In genomic region chr10:23442936-23443335, GRCh38 we compare ENCODE assay signal across 11 cellular contexts. TPM values are rescaled to one million over a fixed set of nuclear protein-coding genes. Genes with fewer than 3 reads are reported as not detected.
DNase-seq lines count a peak whose midpoint lies in the region; ATAC-seq, FAIRE-seq and TF ChIP-seq lines count a peak whose summit lies in the region.
"Had no signal": no experiment of that assay in that cellular context is flagged by ENCODE, and none has a peak within 500 bp of the region (broad histone marks: within the 10 kb centered on the region; RNA-seq: fewer than 3 reads in every experiment).

No MANE protein-coding gene starts in this region.

- TF ChIP-seq EP300 in HepG2 (IDR thresholded peaks at IDR 0.05; ENCODE audit: low read depth in 2 of 2, low read length in 2 of 2) = no peak
- no peak for TF ChIP-seq EP300 in HepG2 (CRISPR knock-in tag; IDR thresholded peaks at IDR 0.05; ENCODE audit: borderline replicate concordance)
- TF ChIP-seq EP300 in sigmoid colon (IDR thresholded peaks at IDR 0.05) = no peak

- TF ChIP-seq RAD21 in HepG2 (CRISPR knock-in tag; IDR thresholded peaks at IDR 0.05) = no peak

- FAIRE-seq in HepG2 (lab: Jason Lieb, UNC) = no peak
- FAIRE-seq: endometrium had no signal

- POLR2A ChIA-PET in CD4-positive, alpha-beta memory T cell (lab: Charles Lee; ENCODE audit: partially characterized antibody) = no interaction called here
- POLR2A ChIA-PET in HepG2 (lab: Yijun Ruan, JAX) = no interaction called here

- no peak for TF ChIP-seq CTCF in mammary epithelial cell (conservative IDR thresholded peaks at IDR 0.05 in 1 of 2, IDR thresholded peaks at IDR 0.05 in 1 of 2; ENCODE audit: extremely low read depth in 1 of 2, insufficient read depth in 1 of 2, low read depth in 1 of 2, low read length in 2 of 2)
- TF ChIP-seq CTCF in nephron (IDR thresholded peaks at IDR 0.05; ENCODE audit: unreplicated experiment in 3 of 3) = no peak
- TF ChIP-seq CTCF in HepG2 (CRISPR knock-in tag; IDR thresholded peaks at IDR 0.05) = no peak
- TF ChIP-seq CTCF in sigmoid colon (IDR thresholded peaks at IDR 0.05) = no peak

- peak overlapping the region; percentile 30 for H3K4me2 ChIP-seq in mammary epithelial cell (ENCODE audit: insufficient read depth, low read depth, low read length)
- no peak overlapping the region for H3K4me2 ChIP-seq in HepG2 (ENCODE audit: low read depth, low read length)

- no peak for ATAC-seq in HepG2

- DNase-seq in CD4-positive, alpha-beta memory T cell = no peak
- DNase-seq in mammary epithelial cell (peak; percentile 39), HepG2 (ENCODE audit: low spot score) (no peak), sigmoid colon (no peak), middle frontal gyrus (ENCODE audit: extremely low spot score, low spot score) (no peak)
- DNase-seq: NCI-H2029; SHP77 treated with DMSO at 0.1 percent for 48 hours; stimulated activated CD4-positive, alpha-beta T cell treated with anti-CD3 and anti-CD28 coated beads, Interleukin-12 subunit alpha, Interleukin-12 subunit beta, amount 100 ng/mL, for 4 hours had no signal

- H3K9ac ChIP-seq in mammary epithelial cell (ENCODE audit: insufficient read depth, low read length) = no peak overlapping the region
- no peak overlapping the region for H3K9ac ChIP-seq in HepG2 (ENCODE audit: insufficient read depth, low read depth, low read length)

- no TSS peak for BruUV-seq in mammary epithelial cell (replicated peaks; lab: Mats Ljungman, UMichigan)
- no TSS peak for BruUV-seq in HepG2 (replicated peaks; lab: Mats Ljungman, UMichigan)

- no peaks in the 10 kb centered on the region for H3K27me3 ChIP-seq in CD4-positive, alpha-beta memory T cell (ENCODE audit: insufficient read depth, low read length)
- H3K27me3 ChIP-seq in mammary epithelial cell (ENCODE audit: insufficient read depth, low read length) (no peaks in the 10 kb centered on the region), HepG2 (ENCODE audit: control insufficient read depth in 1 of 2, insufficient read depth in 2 of 2, low read length in 2 of 2) (no peaks in the 10 kb centered on the region), sigmoid colon (no peaks in the 10 kb centered on the region)

- no peaks in the 10 kb centered on the region for H3K36me3 ChIP-seq in CD4-positive, alpha-beta memory T cell (ENCODE audit: insufficient read depth, low read length)
- no peaks in the 10 kb centered on the region for H3K36me3 ChIP-seq in mammary epithelial cell (ENCODE audit: insufficient read depth, low read length)
- H3K36me3 ChIP-seq in HepG2 (replicated peaks in 1 of 2; ENCODE audit: control insufficient read depth in 1 of 2, insufficient read depth in 2 of 2, low read length in 2 of 2) = no peaks in the 10 kb centered on the region
- H3K36me3 ChIP-seq in sigmoid colon = peaks cover 0 to 7% (median 2%) of the 10 kb centered on the region in 4 donors

- H2AFZ ChIP-seq in mammary epithelial cell (ENCODE audit: low read depth, low read length) (no peak overlapping the region), HepG2 (ENCODE audit: low read length) (no peak overlapping the region)

- peaks cover 54% of the 10 kb centered on the region for H3K4me1 ChIP-seq in CD4-positive, alpha-beta memory T cell (ENCODE audit: insufficient read depth, low read length)
- H3K4me1 ChIP-seq in mammary epithelial cell (ENCODE audit: insufficient read depth, low read length) = peaks cover 14% of the 10 kb centered on the region
- H3K4me1 ChIP-seq in HepG2 (ENCODE audit: insufficient read depth, low read length) = peaks cover 20% of the 10 kb centered on the region
- peaks cover 0 to 35% (median 31%) of the 10 kb centered on the region in 4 donors for H3K4me1 ChIP-seq in sigmoid colon

- intact Hi-C loops in CD4-positive, alpha-beta memory T cell (cut with micrococcal nuclease) = loop anchor here (5.0 kb wide), 1 partner anchor 1441 kb away; the partner anchor contains the start of gene DNAJC1
- intact Hi-C loops in mammary epithelial cell (cut with micrococcal nuclease) (loop anchor here (2.0 to 5.0 kb wide), 2 partner anchors 74 to 118 kb away; no protein-coding TSS in a partner anchor), HepG2 (cut with micrococcal nuclease; ENCODE audit: unreplicated experiment) (no loop called here), sigmoid colon (cut with DNase I) (loop anchor here (5.0 to 10.0 kb wide), 2 partner anchors 1272 to 1441 kb away; partner anchors contain the start of gene DNAJC1)

- H3K27me3 Mint-ChIP-seq in CD4-positive, alpha-beta memory T cell = no peaks in the 10 kb centered on the region
- H3K27me3 Mint-ChIP-seq in IgD-negative memory B cell = no peaks in the 10 kb centered on the region
- H3K27me3 Mint-ChIP-seq in nephron (ENCODE audit: low read depth) = no peaks in the 10 kb centered on the region

- CTCF ChIA-PET in CD4-positive, alpha-beta memory T cell (lab: Charles Lee; ENCODE audit: partially characterized antibody) = interaction anchor here (0.9 kb wide), 1 partner anchor 102 kb away, joined by 3 read pairs; no protein-coding TSS in a partner anchor
- CTCF ChIA-PET in mammary epithelial cell (lab: Charles Lee; ENCODE audit: low non-redundant PET) (no interaction called here), HepG2 (lab: Yijun Ruan, JAX; ENCODE audit: low intra/inter-chr PET ratio, low total read pairs) (no interaction called here)

- TF ChIP-seq POLR2A in HepG2 (IDR thresholded peaks at IDR 0.05; ENCODE audit: insufficient read depth in 1 of 2, low read depth in 2 of 2, low read length in 2 of 2) (no peak), sigmoid colon (IDR thresholded peaks at IDR 0.05) (no peak)

- no peak overlapping the region for H3K4me3 ChIP-seq in CD4-positive, alpha-beta memory T cell (ENCODE audit: low read length in 2 of 2)
- no peak overlapping the region for H3K4me3 ChIP-seq in mammary epithelial cell (replicated peaks in 1 of 3; ENCODE audit: insufficient read depth in 1 of 3, low read depth in 2 of 3, low read length in 3 of 3)
- no peak overlapping the region for H3K4me3 ChIP-seq in HepG2 (replicated peaks in 1 of 3; ENCODE audit: insufficient read depth in 1 of 3, low read depth in 2 of 3, low read length in 3 of 3)
- no peak overlapping the region for H3K4me3 ChIP-seq in sigmoid colon

- peak overlapping the region in 3 of 7 donors; percentile 52 to 95 (median 55) for H3K27ac Mint-ChIP-seq in CD4-positive, alpha-beta memory T cell
- H3K27ac Mint-ChIP-seq in IgD-negative memory B cell (peak overlapping the region in 2 of 3 donors; percentile 67 to 90), nephron (no peak overlapping the region)

- H3K4me1 Mint-ChIP-seq in CD4-positive, alpha-beta memory T cell = peaks cover 36 to 54% (median 46%) of the 10 kb centered on the region in 4 donors
- peaks cover 22 to 39% (median 36%) of the 10 kb centered on the region in 3 donors for H3K4me1 Mint-ChIP-seq in IgD-negative memory B cell
- H3K4me1 Mint-ChIP-seq in nephron = peaks cover 34% of the 10 kb centered on the region

- H3K79me2 ChIP-seq in mammary epithelial cell (ENCODE audit: insufficient read depth, low read length) (peaks cover 29% of the 10 kb centered on the region), HepG2 (ENCODE audit: insufficient read depth, low read length) (peaks cover 2% of the 10 kb centered on the region)

- peak overlapping the region; percentile 20 to 95 (median 78) for H3K4me3 Mint-ChIP-seq in CD4-positive, alpha-beta memory T cell
- peak overlapping the region; percentile 65 to 96 (median 95) for H3K4me3 Mint-ChIP-seq in IgD-negative memory B cell
- peak overlapping the region; percentile 35 to 47 (median 44) for H3K4me3 Mint-ChIP-seq in nephron

- WGBS in mammary epithelial cell (ENCODE audit: low coverage, missing lambda C conversion rate) = 0% methylated on average over 2 of the region's 2 CpGs
- WGBS in HepG2 (ENCODE audit: low lambda C conversion rate) = 81% methylated on average over 2 of the region's 2 CpGs
- WGBS in sigmoid colon, 2 donors = 61 to 66% methylated on average over 2 of the region's 2 CpGs

- in situ Hi-C loops in mammary epithelial cell (cut with MboI; ENCODE audit: low sequenced_read_pairs in 2 of 2) = no loop called here
- in situ Hi-C loops in HepG2 (cut with HindIII; ENCODE audit: extremely low pct_ligation_motif_present, low pct_unique_long_range_greater_than_20kb) = no loop called here

- dilution Hi-C loops in mammary epithelial cell (cut with HindIII; ENCODE audit: low sequenced_read_pairs) = no loop called here

- H3K9me3 Mint-ChIP-seq in CD4-positive, alpha-beta memory T cell = peaks cover 0 to 2% (median 0%) of the 10 kb centered on the region in 8 donors
- H3K9me3 Mint-ChIP-seq in IgD-negative memory B cell (no peaks in the 10 kb centered on the region), nephron (no peaks in the 10 kb centered on the region)

- H3K27ac ChIP-seq in CD4-positive, alpha-beta memory T cell (ENCODE audit: low read depth, low read length) = no peak overlapping the region
- H3K27ac ChIP-seq in mammary epithelial cell (ENCODE audit: insufficient read depth, low read depth, low read length) (no peak overlapping the region), HepG2 (ENCODE audit: extremely low read length, insufficient read depth, low read length) (no peak overlapping the region), sigmoid colon (no peak overlapping the region)

- H4K20me1 ChIP-seq in mammary epithelial cell (ENCODE audit: insufficient read depth, low read length) (no peaks in the 10 kb centered on the region), HepG2 (ENCODE audit: insufficient read depth, low read length) (no peaks in the 10 kb centered on the region)

- peaks cover 4 to 33% of the 10 kb centered on the region in 2 donors for H3K36me3 Mint-ChIP-seq in CD4-positive, alpha-beta memory T cell
- peaks cover 4% of the 10 kb centered on the region for H3K36me3 Mint-ChIP-seq in IgD-negative memory B cell
- H3K36me3 Mint-ChIP-seq in nephron (ENCODE audit: low read depth) = peaks cover 9% of the 10 kb centered on the region

- H3K9me3 ChIP-seq in CD4-positive, alpha-beta memory T cell (ENCODE audit: control insufficient read depth in 1 of 2, low read length in 2 of 2) = no peaks in the 10 kb centered on the region
- H3K9me3 ChIP-seq in mammary epithelial cell (replicated peaks; ENCODE audit: insufficient read depth, low read length) = no peaks in the 10 kb centered on the region
- no peaks in the 10 kb centered on the region for H3K9me3 ChIP-seq in HepG2 (ENCODE audit: low read length)
- H3K9me3 ChIP-seq in sigmoid colon = no peaks in the 10 kb centered on the region

RNA-seq across cellular contexts. Expression of gene OTUD1, which starts 4.1 kb away (rescaled TPM):
- total RNA-seq in CD4-positive, alpha-beta memory T cell = 10 to 100 TPM; 36.2 to 37.7 TPM
- polyA plus RNA-seq in CD4-positive, alpha-beta memory T cell = 10 to 100 TPM in 1 of 2 donors, 1 to 10 TPM in 1; 6.5 to 17.4 TPM
- 16.4 TPM for polyA plus RNA-seq in IgD-negative memory B cell
- 10 to 100 TPM in 1 of 2 donors, 1 to 10 TPM in 1; 9.6 to 12.0 TPM for total RNA-seq in mammary epithelial cell
- 2.2 TPM for polyA plus RNA-seq in mammary epithelial cell
- 1.2 TPM for polyA minus RNA-seq in mammary epithelial cell
- 1.2 and 1.3 TPM in 2 replicates for total RNA-seq in HepG2 (2016; rRNA removed; fragmentation: Illumina TruSeq; extraction: Trizol)
- 0.10 and 0.18 TPM in 2 replicates for total RNA-seq in HepG2 (2016; cell fraction: cytosol; rRNA removed; fragmentation: Illumina TruSeq; extraction: Trizol; ENCODE audit: low read depth)
- total RNA-seq in HepG2 (2016; cell fraction: insoluble cytoplasmic fraction; rRNA removed; fragmentation: Illumina TruSeq; extraction: Trizol) = 1.3 TPM in 2 replicates
- total RNA-seq in HepG2 (2016; cell fraction: membrane; rRNA removed; fragmentation: Illumina TruSeq; extraction: Trizol) = 1.00 and 1.5 TPM in 2 replicates
- total RNA-seq in HepG2 (2016; cell fraction: nucleus; rRNA removed; fragmentation: Illumina TruSeq; extraction: Trizol) = 1.8 and 3.3 TPM in 2 replicates
- 1.4 and 1.6 TPM in 2 replicates for polyA plus RNA-seq in HepG2 (2011; rRNA removed)
- 0.90 and 1.2 TPM in 2 replicates for polyA plus RNA-seq in HepG2 (2011; cell fraction: cytosol; rRNA removed)
- polyA plus RNA-seq in HepG2 (2011; cell fraction: nucleus; rRNA removed) = 0.95 and 1.1 TPM in 2 replicates
- polyA plus RNA-seq in HepG2 (2012) = 3.4 and 3.5 TPM in 2 replicates
- polyA plus RNA-seq in HepG2 (2016; cell fraction: cytosol; fragmentation: Illumina TruSeq; extraction: Trizol; ENCODE audit: low read depth) = 0.28 and 0.36 TPM in 2 replicates
- polyA plus RNA-seq in HepG2 (2016; cell fraction: insoluble cytoplasmic fraction; fragmentation: Illumina TruSeq; extraction: Trizol; ENCODE audit: low read depth) = 1.7 and 2.0 TPM in 2 replicates
- 0.70 and 1.1 TPM in 2 replicates for polyA plus RNA-seq in HepG2 (2016; cell fraction: membrane; fragmentation: Illumina TruSeq; extraction: Trizol; ENCODE audit: low read depth)
- polyA plus RNA-seq in HepG2 (2016; cell fraction: nucleus; fragmentation: Illumina TruSeq; extraction: Trizol; ENCODE audit: insufficient read depth, low read depth) = 2.5 TPM in 2 replicates
- polyA minus RNA-seq in HepG2 (2011; rRNA and poly(A)+ RNA removed; ENCODE audit: low replicate concordance) = 1.9 and 5.2 TPM in 2 replicates
- 1.5 and 1.7 TPM in 2 replicates for polyA minus RNA-seq in HepG2 (2011; cell fraction: cytosol; rRNA and poly(A)+ RNA removed)
- 2.8 and 3.7 TPM in 2 replicates for polyA minus RNA-seq in HepG2 (2011; cell fraction: nucleus; rRNA and poly(A)+ RNA removed)
- total RNA-seq in sigmoid colon = 10 to 100 TPM in 3 of 4 donors, 1 to 10 TPM in 1; 8.8 to 15.5 (median 12.4) TPM
- polyA plus RNA-seq in sigmoid colon = 10 to 100 TPM in 2 of 3 donors, 1 to 10 TPM in 1; 6.7 to 19.2 (median 14.4) TPM

Comparison
In these comparisons a context has a peak if more than half of its experiments do, and no peak if none do; other contexts are left out.
1. H3K27ac Mint-ChIP-seq: peak in IgD-negative memory B cell (2 of 3); none in nephron (0 of 3).
2. H3K4me3 Mint-ChIP-seq: peak in every context shown above with its lines; median percentile 95 in IgD-negative memory B cell; 78 in CD4-positive, alpha-beta memory T cell; 44 in nephron.